ENCODE assay signal across 4 cellular contexts in the genomic region with DNA sequence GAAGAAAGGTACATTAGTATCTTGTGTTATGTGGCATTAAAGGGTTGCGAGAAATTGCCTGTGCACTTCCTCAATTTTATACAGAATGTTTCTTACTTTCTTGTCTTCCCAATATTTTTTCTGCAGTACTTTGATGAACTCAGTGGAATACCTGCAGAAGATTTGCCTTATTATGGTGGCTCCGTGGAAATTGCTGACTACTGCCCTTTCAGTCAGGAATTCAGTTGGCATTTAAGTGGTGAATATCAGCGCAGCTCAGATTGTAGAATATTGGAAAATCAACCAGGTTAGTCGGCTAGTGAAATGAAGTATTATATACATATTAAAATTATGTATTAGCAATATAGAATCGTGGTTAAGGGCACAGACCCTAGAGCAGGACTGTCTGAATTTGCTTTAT.
TF ChIP-seq lines count a peak whose summit lies in the region.

No MANE protein-coding gene starts in this region.

TF ChIP-seq in HepG2, 621 proteins besides CTCF, POLR2A, EP300 and RAD21:
- peak; percentile 61 to 76 for TF ChIP-seq MAFK (conservative IDR thresholded peaks at IDR 0.05 in 1 of 2, IDR thresholded peaks at IDR 0.05 in 1 of 2; ENCODE audit: low read length in 2 of 2)
- TF ChIP-seq MAFF (IDR thresholded peaks at IDR 0.05; ENCODE audit: low read depth, low read length): peak; percentile 53
- no peak for TF ChIP-seq CSRNP1 (CRISPR knock-in tag; IDR thresholded peaks at IDR 0.05)

TF ChIP-seq in A549, 52 proteins besides CTCF, POLR2A, EP300 and RAD21:
- TF ChIP-seq MAFK (IDR thresholded peaks at IDR 0.05; ENCODE audit: partially characterized antibody) (peak; percentile 33), POLR2AphosphoS2 (conservative IDR thresholded peaks at IDR 0.05; ENCODE audit: low read length) (no peak)

TF ChIP-seq in GM12891, 5 proteins besides CTCF, POLR2A, EP300 and RAD21:
- no peak for TF ChIP-seq POLR2AphosphoS5 (IDR thresholded peaks at IDR 0.05; ENCODE audit: low read depth, low read length)
- peak; percentile 13; the same call in 1 of the 2 replicates for TF ChIP-seq SPI1 (IDR thresholded peaks at IDR 0.05; ENCODE audit: low read depth, low read length)

TF ChIP-seq in K562, 482 proteins besides CTCF, POLR2A, EP300 and RAD21:
- TF ChIP-seq, protein P1, sequence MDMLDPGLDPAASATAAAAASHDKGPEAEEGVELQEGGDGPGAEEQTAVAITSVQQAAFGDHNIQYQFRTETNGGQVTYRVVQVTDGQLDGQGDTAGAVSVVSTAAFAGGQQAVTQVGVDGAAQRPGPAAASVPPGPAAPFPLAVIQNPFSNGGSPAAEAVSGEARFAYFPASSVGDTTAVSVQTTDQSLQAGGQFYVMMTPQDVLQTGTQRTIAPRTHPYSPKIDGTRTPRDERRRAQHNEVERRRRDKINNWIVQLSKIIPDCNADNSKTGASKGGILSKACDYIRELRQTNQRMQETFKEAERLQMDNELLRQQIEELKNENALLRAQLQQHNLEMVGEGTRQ (CRISPR knock-in tag; IDR thresholded peaks at IDR 0.05): no peak
- TF ChIP-seq NONO (IDR thresholded peaks at IDR 0.05; ENCODE audit: low read depth in 2 of 2, low read length in 1 of 2): no peak
- peak; percentile 46; the same call in 1 of the 2 replicates for TF ChIP-seq SPI1 (IDR thresholded peaks at IDR 0.05; ENCODE audit: borderline replicate concordance, low read depth, low read length)
- 0 out of 2 replicates have a peak, but pooled peaks have one; percentile 12 for TF ChIP-seq MAFF (IDR thresholded peaks at IDR 0.05; ENCODE audit: low read length)
- TF ChIP-seq ZNF316 (IDR thresholded peaks at IDR 0.05): peak; percentile 41; the same call in 1 of the 2 replicates
